ENCODE assay signal across 29 cellular contexts in the genomic region with DNA sequence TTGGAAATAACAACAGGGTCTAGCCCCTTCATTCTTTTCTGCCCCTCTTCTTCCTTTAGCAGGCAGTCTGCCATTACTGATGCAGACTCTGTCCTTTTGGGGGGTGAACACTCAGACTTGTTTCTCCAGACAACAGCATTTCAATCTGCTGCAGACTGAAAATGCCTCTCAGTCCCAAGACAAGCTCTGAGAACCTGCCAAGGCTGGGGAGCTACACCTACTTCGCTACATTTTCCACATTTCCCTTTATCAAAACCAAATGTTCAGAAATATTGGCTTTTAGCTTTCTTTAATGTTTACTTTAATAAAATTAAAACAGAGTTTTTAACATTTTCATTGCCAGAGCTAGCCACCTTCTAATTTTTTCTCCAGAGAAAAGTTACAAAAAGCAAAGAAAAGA.
"Had no signal": no experiment of that assay in that cellular context is flagged by ENCODE, and none has a peak within 500 bp of the region (broad histone marks: within the 10 kb centered on the region; RNA-seq: fewer than 3 reads in every experiment).

No MANE protein-coding gene starts in this region.

- H3K27ac Mint-ChIP-seq: immature natural killer cell; memory B cell; naive B cell; natural killer cell treated with Interleukin-12 subunit alpha and Interleukin-12 subunit beta and Interleukin-15 and Interleukin-18, amount 100 ng/mL, for 72 hours; neural progenitor cell; stimulated activated effector memory CD8-positive, alpha-beta T cell treated with anti-CD3 and anti-CD28 coated beads, Interleukin-12 subunit alpha, Interleukin-12 subunit beta, amount 100 ng/mL, for 72 hours had no signal

- FAIRE-seq: colon had no signal

- H3K27me3 Mint-ChIP-seq: memory B cell; naive B cell; natural killer cell treated with Interleukin-12 subunit alpha and Interleukin-12 subunit beta and Interleukin-15 and Interleukin-18, amount 100 ng/mL, for 72 hours; type B pancreatic cell had no signal

- H3K9me3 Mint-ChIP-seq: neural progenitor cell, type B pancreatic cell had no signal

- DNase-seq: central memory CD4-positive, alpha-beta T cell; dorsolateral prefrontal cortex; effector CD4-positive, alpha-beta T cell; foreskin keratinocyte; heart left ventricle; hypothalamus; immature natural killer cell; islet precursor cell; kidney glomerular epithelial cell; mucosa of descending colon; naive B cell; sigmoid colon; stimulated activated CD4-positive, alpha-beta T cell treated with anti-CD3 and anti-CD28 coated beads, Interleukin-2, amount 100 ng/mL, for 24 hours; stimulated activated CD4-positive, alpha-beta T cell treated with anti-CD3 and anti-CD28 coated beads, Interleukin-4, amount 100 ng/mL, for 24 hours; stimulated activated naive CD4-positive, alpha-beta T cell treated with Interleukin-2 at 50 U/mL for 16 hours; stomach; tibial artery had no signal

- H3K36me3 Mint-ChIP-seq: memory B cell; naive B cell; stimulated activated effector memory CD8-positive, alpha-beta T cell treated with anti-CD3 and anti-CD28 coated beads, Interleukin-12 subunit alpha, Interleukin-12 subunit beta, amount 100 ng/mL, for 72 hours had no signal

- ATAC-seq: esophagus mucosa; foreskin keratinocyte; gastroesophageal sphincter; heart left ventricle; left lobe of liver; mucosa of descending colon; natural killer cell treated with Interleukin-12 subunit alpha and Interleukin-12 subunit beta and Interleukin-15 and Interleukin-18, amount 100 ng/mL, for 72 hours; stimulated activated effector memory CD8-positive, alpha-beta T cell treated with anti-CD3 and anti-CD28 coated beads, Interleukin-12 subunit alpha, Interleukin-12 subunit beta, amount 100 ng/mL, for 72 hours had no signal

- H3K4me3 ChIP-seq: dorsolateral prefrontal cortex, gastroesophageal sphincter, heart left ventricle, lung, mucosa of descending colon, neural progenitor cell, prostate gland, right atrium auricular region, sigmoid colon, stomach, tibial artery had no signal

- H3K4me3 Mint-ChIP-seq: immature natural killer cell; memory B cell; natural killer cell treated with Interleukin-12 subunit alpha and Interleukin-12 subunit beta and Interleukin-15 and Interleukin-18, amount 100 ng/mL, for 72 hours; neural progenitor cell; stimulated activated effector memory CD8-positive, alpha-beta T cell treated with anti-CD3 and anti-CD28 coated beads, Interleukin-12 subunit alpha, Interleukin-12 subunit beta, amount 100 ng/mL, for 72 hours; type B pancreatic cell had no signal

- H3K4me1 Mint-ChIP-seq: immature natural killer cell; memory B cell; naive B cell; neural progenitor cell; stimulated activated effector memory CD8-positive, alpha-beta T cell treated with anti-CD3 and anti-CD28 coated beads, Interleukin-12 subunit alpha, Interleukin-12 subunit beta, amount 100 ng/mL, for 72 hours had no signal
